ENCODE assay signal across 15 cellular contexts in genomic region chrX:150446995-150447394, GRCh38.
A peak's percentile ranks its signal among the peaks of the same experiment; 100 is the strongest.
DNase-seq lines count a peak whose midpoint lies in the region; FAIRE-seq and TF ChIP-seq lines count a peak whose summit lies in the region.
"Had no signal": no experiment of that assay in that cellular context is flagged by ENCODE, and none has a peak within 500 bp of the region (broad histone marks: within the 10 kb centered on the region; RNA-seq: fewer than 3 reads in every experiment).

No MANE protein-coding gene starts in this region.

- H3K27me3 Mint-ChIP-seq in astrocyte (ENCODE audit: low read depth, unreplicated experiment) (no peaks in the 10 kb centered on the region), MCF 10A (ENCODE audit: insufficient read depth, unreplicated experiment) (peaks cover 12% of the 10 kb centered on the region)
- H3K27me3 Mint-ChIP-seq: CD4-positive, alpha-beta memory T cell had no signal

- POLR2A ChIA-PET in A673 (lab: Charles Lee; ENCODE audit: low non-redundant PET) (no interaction called here), MCF 10A (lab: Yijun Ruan, JAX) (no interaction called here)

- H3K9me3 ChIP-seq in A673 (ENCODE audit: low read depth, low read length, poor library complexity, severe bottlenecking): no peaks in the 10 kb centered on the region
- H3K9me3 ChIP-seq in astrocyte (ENCODE audit: insufficient read depth, low read depth, low read length): no peaks in the 10 kb centered on the region
- H3K9me3 ChIP-seq: A549, HAP-1 had no signal

- no peak overlapping the region for H3K4me3 ChIP-seq in A673 (ENCODE audit: low read depth, low read length, poor library complexity, severe bottlenecking)
- H3K4me3 ChIP-seq in astrocyte (ENCODE audit: insufficient read depth, low read depth, low read length): no peak overlapping the region
- no peak overlapping the region for H3K4me3 ChIP-seq in fibroblast of pulmonary artery (replicated peaks; ENCODE audit: low read depth, low read length)
- H3K4me3 ChIP-seq: A549, HAP-1, PC-9, SK-N-MC had no signal

- BruUV-seq in A673 (replicated peaks; lab: Mats Ljungman, UMichigan) (no TSS peak), MCF 10A (replicated peaks; lab: Mats Ljungman, UMichigan) (no TSS peak)

- H2AFZ ChIP-seq in astrocyte (ENCODE audit: low read depth, low read length): no peak overlapping the region
- H2AFZ ChIP-seq: PC-9 had no signal

- H3K9ac ChIP-seq in astrocyte (ENCODE audit: low read length): no peak overlapping the region

- DNase-seq in A673 (ENCODE audit: low spot score) (peak; percentile 23), EH (ENCODE audit: low read depth) (peak; percentile 52), astrocyte (ENCODE audit: low read depth) (peak; percentile 37), fibroblast of pulmonary artery (ENCODE audit: low read depth) (peak; percentile 10), MCF 10A (ENCODE audit: unreplicated experiment) (no peak), middle frontal gyrus (ENCODE audit: extremely low spot score, low spot score) (no peak)
- DNase-seq in stimulated activated CD4-positive, alpha-beta T cell treated with anti-CD3 and anti-CD28 coated beads, Interleukin-4, amount 100 ng/mL, for 1 hour: no peak
- DNase-seq: CD4-positive, alpha-beta memory T cell; EL; NCI-H1417 treated with DMSO at 0.1 percent for 48 hours; NCI-H2081 treated with DMSO at 0.1 percent for 48 hours; PC-9 had no signal

- no peak for TF ChIP-seq CTCF in A673 (conservative IDR thresholded peaks at IDR 0.05; ENCODE audit: low read depth, low read length)
- no peak for TF ChIP-seq CTCF in astrocyte (IDR thresholded peaks at IDR 0.05; ENCODE audit: insufficient read depth, low read depth, low read length)
- no peak for TF ChIP-seq CTCF in fibroblast of pulmonary artery (IDR thresholded peaks at IDR 0.05; ENCODE audit: low read length, missing control alignments)
- TF ChIP-seq CTCF in MCF 10A (IDR thresholded peaks at IDR 0.05; ENCODE audit: unreplicated experiment): no peak

- H3K4me2 ChIP-seq in astrocyte (ENCODE audit: low read length): no peak overlapping the region
- H3K4me2 ChIP-seq: A549, PC-9 had no signal

- H3K36me3 ChIP-seq in A673 (ENCODE audit: insufficient read depth, low read length, poor library complexity, severe bottlenecking): no peaks in the 10 kb centered on the region
- H3K36me3 ChIP-seq in astrocyte (ENCODE audit: insufficient read depth, low read length): no peaks in the 10 kb centered on the region
- H3K36me3 ChIP-seq: HAP-1 had no signal

- H3K27ac Mint-ChIP-seq in astrocyte (ENCODE audit: unreplicated experiment) (no peak overlapping the region), MCF 10A (ENCODE audit: low read depth, unreplicated experiment) (no peak overlapping the region)

- H3K27me3 ChIP-seq in A673 (replicated peaks; ENCODE audit: insufficient read depth, low read depth, low read length, poor library complexity): no peaks in the 10 kb centered on the region
- H3K27me3 ChIP-seq in astrocyte (ENCODE audit: insufficient read depth, low read length): no peaks in the 10 kb centered on the region

- CTCF ChIA-PET in A673 (lab: Charles Lee) (no interaction called here), MCF 10A (lab: Yijun Ruan, JAX) (interaction anchor here (1.0 kb wide), 1 partner anchor 484 kb away, joined by 4 read pairs; no protein-coding TSS in a partner anchor)

- H3K36me3 Mint-ChIP-seq in astrocyte (ENCODE audit: low read depth, unreplicated experiment): peaks cover 3% of the 10 kb centered on the region
- H3K36me3 Mint-ChIP-seq in MCF 10A (ENCODE audit: insufficient read depth, unreplicated experiment): no peaks in the 10 kb centered on the region
- H3K36me3 Mint-ChIP-seq: CD4-positive, alpha-beta memory T cell had no signal

- H3K4me1 ChIP-seq in A673 (ENCODE audit: insufficient read depth, low read length, poor library complexity, severe bottlenecking) (peaks cover 33% of the 10 kb centered on the region), astrocyte (ENCODE audit: insufficient read depth, low read length) (no peaks in the 10 kb centered on the region)
- H3K4me1 ChIP-seq: A549, HAP-1 had no signal

- peaks cover 7% of the 10 kb centered on the region for H3K4me1 Mint-ChIP-seq in astrocyte (ENCODE audit: low read depth, unreplicated experiment)
- peaks cover 7% of the 10 kb centered on the region for H3K4me1 Mint-ChIP-seq in MCF 10A (ENCODE audit: insufficient read depth, unreplicated experiment)

- H3K79me2 ChIP-seq in astrocyte (ENCODE audit: insufficient read depth, low read length): peaks cover 12% of the 10 kb centered on the region

- H4K20me1 ChIP-seq in astrocyte (ENCODE audit: insufficient read depth, low read length): peaks cover 4% of the 10 kb centered on the region

- FAIRE-seq in astrocyte (lab: Jason Lieb, UNC): peak; percentile 5
- FAIRE-seq: A549 had no signal

- no peak overlapping the region for H3K4me3 Mint-ChIP-seq in astrocyte (ENCODE audit: unreplicated experiment)
- H3K4me3 Mint-ChIP-seq in MCF 10A (ENCODE audit: unreplicated experiment): no peak overlapping the region
- H3K4me3 Mint-ChIP-seq: CD4-positive, alpha-beta memory T cell had no signal

- H3K27ac ChIP-seq in A673 (ENCODE audit: low read depth, low read length, poor library complexity, severe bottlenecking) (peak overlapping the region; percentile 78), astrocyte (ENCODE audit: low read depth, low read length) (no peak overlapping the region)
- H3K27ac ChIP-seq: A549, PC-9, SK-N-MC had no signal

- intact Hi-C loops in A673 (cut with micrococcal nuclease; ENCODE audit: unreplicated experiment) (loop anchor here (5.0 kb wide), 1 partner anchor 80 kb away; no protein-coding TSS in a partner anchor), MCF 10A (cut with micrococcal nuclease) (no loop called here)

- H3K9me3 Mint-ChIP-seq in astrocyte (ENCODE audit: unreplicated experiment): no peaks in the 10 kb centered on the region
- H3K9me3 Mint-ChIP-seq in MCF 10A (ENCODE audit: unreplicated experiment): peaks cover 6% of the 10 kb centered on the region
- H3K9me3 Mint-ChIP-seq: CD4-positive, alpha-beta memory T cell had no signal

Comparison
In these comparisons a context has a peak if more than half of its experiments do, and no peak if none do; other contexts are left out.
1. DNase-seq: peak in A673 (single experiment), EH (single experiment), astrocyte (single experiment) and fibroblast of pulmonary artery (single experiment); none in MCF 10A (single experiment), middle frontal gyrus (single experiment) and stimulated activated CD4-positive, alpha-beta T cell treated with anti-CD3 and anti-CD28 coated beads, Interleukin-4, amount 100 ng/mL, for 1 hour (single experiment).